Comparison of ENCODE assay signal across 1 cellular context in genomic region chr9:4506490-4506889, GRCh38.
TF ChIP-seq lines count a peak whose summit lies in the region.

No MANE protein-coding gene starts in this region.

TF ChIP-seq in HepG2, 621 proteins besides CTCF, POLR2A, EP300 and RAD21:
- TF ChIP-seq JDP2 (CRISPR knock-in tag; IDR thresholded peaks at IDR 0.05; ENCODE audit: borderline replicate concordance) (no peak), ATF7 (IDR thresholded peaks at IDR 0.05) (no peak), ATF7 (CRISPR knock-in tag; IDR thresholded peaks at IDR 0.05) (no peak)
- TF ChIP-seq, protein P1, sequence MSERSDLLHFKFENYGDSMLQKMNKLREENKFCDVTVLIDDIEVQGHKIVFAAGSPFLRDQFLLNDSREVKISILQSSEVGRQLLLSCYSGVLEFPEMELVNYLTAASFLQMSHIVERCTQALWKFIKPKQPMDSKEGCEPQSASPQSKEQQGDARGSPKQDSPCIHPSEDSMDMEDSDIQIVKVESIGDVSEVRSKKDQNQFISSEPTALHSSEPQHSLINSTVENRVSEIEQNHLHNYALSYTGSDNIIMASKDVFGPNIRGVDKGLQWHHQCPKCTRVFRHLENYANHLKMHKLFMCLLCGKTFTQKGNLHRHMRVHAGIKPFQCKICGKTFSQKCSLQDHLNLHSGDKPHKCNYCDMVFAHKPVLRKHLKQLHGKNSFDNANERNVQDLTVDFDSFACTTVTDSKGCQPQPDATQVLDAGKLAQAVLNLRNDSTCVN (CRISPR knock-in tag; IDR thresholded peaks at IDR 0.05; ENCODE audit: borderline replicate concordance) = no peak
